Comparison of ENCODE assay signal across 11 cellular contexts in genomic region chr3:98513136-98513535, GRCh38. TPM values are rescaled to one million over a fixed set of nuclear protein-coding genes. Genes with fewer than 3 reads are reported as not detected.
DNase-seq lines count a peak whose midpoint lies in the region; ATAC-seq and TF ChIP-seq lines count a peak whose summit lies in the region.
"Had no signal": no experiment of that assay in that cellular context is flagged by ENCODE, and none has a peak within 500 bp of the region (broad histone marks: within the 10 kb centered on the region; RNA-seq: fewer than 3 reads in every experiment).

No MANE protein-coding gene starts in this region.

- H3K4me1 ChIP-seq in right atrium auricular region, result no peaks in the 10 kb centered on the region

- intact Hi-C loops in Right ventricle myocardium superior (cut with DNase I), result no loop called here

- no peak for TF ChIP-seq CTCF in right atrium auricular region (IDR thresholded peaks at IDR 0.05)
- TF ChIP-seq CTCF in fibroblast of mammary gland (conservative IDR thresholded peaks at IDR 0.05; ENCODE audit: control insufficient read depth, insufficient read depth, low read depth, low read length), result no peak
- TF ChIP-seq CTCF in type B pancreatic cell (conservative IDR thresholded peaks at IDR 0.05), result no peak

- H3K27ac Mint-ChIP-seq in type B pancreatic cell, result peak overlapping the region; percentile 40

- H3K4me1 Mint-ChIP-seq in type B pancreatic cell (ENCODE audit: unreplicated experiment), result peaks cover 5% of the 10 kb centered on the region

- H3K27ac ChIP-seq in right atrium auricular region, result no peak overlapping the region
- H3K27ac ChIP-seq: C4-2B had no signal

- no peak for DNase-seq in Right ventricle myocardium superior
- no peak for DNase-seq in right atrium auricular region (ENCODE audit: low spot score)
- DNase-seq in RPMI7951 (ENCODE audit: low read depth), result peak; percentile 77
- DNase-seq in fibroblast of mammary gland (ENCODE audit: low read depth), result peak; percentile 89
- no peak for DNase-seq in type B pancreatic cell (ENCODE audit: extremely low spot score, unreplicated experiment)
- no peak for DNase-seq in HT-29 (ENCODE audit: low spot score)
- no peak for DNase-seq in medulla oblongata (ENCODE audit: extremely low spot score)
- no peak for DNase-seq in Ammon's horn (ENCODE audit: low spot score)
- DNase-seq: cerebellar nuclear complex, occipital lobe had no signal

- peaks cover 9% of the 10 kb centered on the region for H3K36me3 Mint-ChIP-seq in type B pancreatic cell

- H3K4me3 ChIP-seq in right atrium auricular region (no peak overlapping the region), fibroblast of mammary gland (ENCODE audit: control insufficient read depth, low read depth, low read length) (no peak overlapping the region)

- H3K9me3 Mint-ChIP-seq in type B pancreatic cell, result no peaks in the 10 kb centered on the region

- H3K27me3 Mint-ChIP-seq in type B pancreatic cell, result no peaks in the 10 kb centered on the region

- H3K36me3 ChIP-seq in right atrium auricular region, result peaks cover 18% of the 10 kb centered on the region

- H3K27me3 ChIP-seq in right atrium auricular region, result no peaks in the 10 kb centered on the region

- no peaks in the 10 kb centered on the region for H3K9me3 ChIP-seq in right atrium auricular region

- H3K4me3 Mint-ChIP-seq in type B pancreatic cell, result no peak overlapping the region

- peak; percentile 25 for ATAC-seq in Right ventricle myocardium superior (ENCODE audit: poor library complexity)

RNA-seq across cellular contexts. Expression of gene CLDND1, which starts 9.6 kb away (rescaled TPM):
- total RNA-seq in Right ventricle myocardium superior, result 72.5 TPM
- total RNA-seq in right atrium auricular region, result 100 to 1,000 TPM; 138 to 152 TPM
- total RNA-seq in RPMI7951 (2014; rRNA removed; shearing (Covaris generic)), result 153 and 181 TPM in 2 replicates
- total RNA-seq in type B pancreatic cell (ENCODE audit: low replicate concordance), result 59.4 and 83.1 TPM in 2 replicates
- total RNA-seq in HT-29 (2014; rRNA removed; shearing (Covaris generic)), result 25.1 and 31.5 TPM in 2 replicates

RNA-seq across cellular contexts. Expression of gene OR5K2, which starts 15.7 kb away (rescaled TPM):
- total RNA-seq in Right ventricle myocardium superior (not detected), right atrium auricular region (not detected), type B pancreatic cell (ENCODE audit: low replicate concordance) (not detected in 2 replicates)
- not detected in 2 replicates for total RNA-seq in RPMI7951 (2014; rRNA removed; shearing (Covaris generic))
- not detected in 2 replicates for total RNA-seq in HT-29 (2014; rRNA removed; shearing (Covaris generic))
- total RNA-seq: occipital lobe had no signal

RNA-seq across cellular contexts. Expression of gene GPR15, which starts 18.6 kb away (rescaled TPM):
- not detected for total RNA-seq in Right ventricle myocardium superior
- total RNA-seq in right atrium auricular region, result not detected
- total RNA-seq in RPMI7951 (2014; rRNA removed; shearing (Covaris generic)), result 0.20 and 0.36 TPM in 2 replicates
- not detected in 2 replicates for total RNA-seq in type B pancreatic cell (ENCODE audit: low replicate concordance)
- total RNA-seq in HT-29 (2014; rRNA removed; shearing (Covaris generic)), result not detected in 2 replicates
- total RNA-seq: occipital lobe had no signal

RNA-seq across cellular contexts. Expression of gene OR5K1, which starts 50.1 kb away (rescaled TPM):
- total RNA-seq in Right ventricle myocardium superior, result not detected
- total RNA-seq in right atrium auricular region, result not detected
- total RNA-seq in RPMI7951 (2014; rRNA removed; shearing (Covaris generic)), result not detected in 2 replicates
- total RNA-seq in type B pancreatic cell (ENCODE audit: low replicate concordance), result not detected in 2 replicates
- not detected in 2 replicates for total RNA-seq in HT-29 (2014; rRNA removed; shearing (Covaris generic))
- total RNA-seq: occipital lobe had no signal

Comparison
In these comparisons a context has a peak if more than half of its experiments do, and no peak if none do; other contexts are left out.
1. DNase-seq: peak in RPMI7951 (single experiment) and fibroblast of mammary gland (single experiment); none in Right ventricle myocardium superior (single experiment), right atrium auricular region (single experiment), type B pancreatic cell (single experiment), HT-29 (single experiment), medulla oblongata (single experiment) and Ammon's horn (single experiment).